In the genomic region with DNA sequence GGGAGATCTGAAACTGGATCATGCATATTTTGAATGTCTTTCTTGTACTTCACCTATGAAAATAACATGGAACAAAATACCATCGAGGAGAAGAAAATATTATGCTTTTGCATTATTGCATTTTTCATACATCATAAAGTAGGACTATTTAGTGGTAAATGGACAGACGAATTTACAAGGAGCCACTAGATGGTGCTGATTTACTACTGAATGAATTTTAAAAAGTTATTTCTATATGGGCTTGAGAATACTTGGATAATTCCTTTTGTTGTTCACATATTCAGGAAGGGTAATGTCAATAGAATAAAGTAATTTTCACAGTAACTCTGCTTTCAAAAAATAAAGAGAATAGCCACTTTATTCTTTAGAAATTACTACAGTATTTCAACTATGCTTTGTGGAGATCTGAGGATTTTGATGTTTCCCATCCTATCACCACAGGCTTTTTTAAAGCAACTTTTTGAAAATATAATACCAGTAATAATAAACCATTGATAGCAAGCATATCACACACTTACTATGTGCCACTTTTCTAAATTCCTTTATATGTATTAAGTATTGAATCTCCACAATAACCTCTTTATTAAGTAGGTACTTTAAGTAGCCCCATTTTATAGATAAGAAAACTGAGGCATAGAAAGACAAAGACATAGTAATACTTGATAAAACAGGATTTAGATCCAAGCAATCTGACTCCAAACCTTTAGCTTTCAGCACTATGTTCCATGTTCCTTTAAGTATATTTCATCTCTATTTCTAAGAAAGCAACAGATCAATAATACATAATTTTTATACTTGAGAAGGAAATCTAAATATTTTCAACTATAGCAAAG, we compare ENCODE assay signal across 1 cellular context.
TF ChIP-seq lines count a peak whose summit lies in the region.

No MANE protein-coding gene starts in this region.

TF ChIP-seq in WTC11, 78 proteins besides CTCF, POLR2A, EP300 and RAD21 (continued from another document):
- TF ChIP-seq, protein P1, sequence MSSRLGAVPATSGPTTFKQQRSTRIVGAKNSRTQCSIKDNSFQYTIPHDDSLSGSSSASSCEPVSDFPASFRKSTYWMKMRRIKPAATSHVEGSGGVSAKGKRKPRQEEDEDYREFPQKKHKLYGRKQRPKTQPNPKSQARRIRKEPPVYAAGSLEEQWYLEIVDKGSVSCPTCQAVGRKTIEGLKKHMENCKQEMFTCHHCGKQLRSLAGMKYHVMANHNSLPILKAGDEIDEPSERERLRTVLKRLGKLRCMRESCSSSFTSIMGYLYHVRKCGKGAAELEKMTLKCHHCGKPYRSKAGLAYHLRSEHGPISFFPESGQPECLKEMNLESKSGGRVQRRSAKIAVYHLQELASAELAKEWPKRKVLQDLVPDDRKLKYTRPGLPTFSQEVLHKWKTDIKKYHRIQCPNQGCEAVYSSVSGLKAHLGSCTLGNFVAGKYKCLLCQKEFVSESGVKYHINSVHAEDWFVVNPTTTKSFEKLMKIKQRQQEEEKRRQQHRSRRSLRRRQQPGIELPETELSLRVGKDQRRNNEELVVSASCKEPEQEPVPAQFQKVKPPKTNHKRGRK (CRISPR knock-in tag; IDR thresholded peaks at IDR 0.05; ENCODE audit: borderline replicate concordance) = no peak
- TF ChIP-seq NR3C1 (CRISPR knock-in tag; conservative IDR thresholded peaks at IDR 0.05; ENCODE audit: low read depth) = no peak
TF ChIP-seq in WTC11: peak in this region for 0.
